Comparison of ENCODE assay signal across 27 cellular contexts in the genomic region with DNA sequence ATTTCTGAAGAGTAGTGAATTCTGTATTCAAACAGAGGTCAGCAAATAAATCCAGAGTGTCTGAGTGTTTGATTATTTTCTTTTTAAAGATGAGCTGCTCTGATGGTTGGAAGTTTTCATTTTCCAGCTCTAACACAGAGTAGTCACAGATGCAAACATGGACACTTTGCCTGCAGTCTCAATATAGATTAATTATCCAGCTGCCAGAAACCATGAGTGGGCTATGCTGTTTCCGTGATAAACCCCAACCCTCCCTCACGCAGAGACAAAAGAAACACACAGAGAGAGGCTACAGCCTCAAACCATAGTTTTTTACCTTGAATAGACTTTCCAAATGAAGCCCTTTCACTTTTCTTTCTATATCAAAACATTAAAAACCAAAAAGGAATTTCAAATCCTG.
"Had no signal": no experiment of that assay in that cellular context is flagged by ENCODE, and none has a peak within 500 bp of the region (broad histone marks: within the 10 kb centered on the region; RNA-seq: fewer than 3 reads in every experiment).

No MANE protein-coding gene starts in this region.

- H3K27ac ChIP-seq: brain microvascular endothelial cell, esophagus muscularis mucosa, hepatocyte, left lung, stomach, suprapubic skin, tibial nerve, WERI-Rb-1 had no signal

- H3K4me1 Mint-ChIP-seq: activated CD4-positive, alpha-beta T cell treated with anti-CD3 and anti-CD28 coated beads, Interleukin-2, amount 10 ng/mL, durations not matched to agents 7 days and 5 days; activated CD8-positive, alpha-beta memory T cell treated with anti-CD3 and anti-CD28 coated beads, Interleukin-2, amount 10 ng/mL, durations not matched to agents 7 days and 5 days; activated naive CD4-positive, alpha-beta T cell treated with anti-CD3 and anti-CD28 coated beads, Interleukin-2, amount 10 ng/mL, durations not matched to agents 7 days and 5 days; immature natural killer cell; stimulated activated memory B cell treated with anti-CD40 and anti-IgM and Interleukin-4, amounts not matched to agents 10 μg/mL and 1 μg/mL and 100 μg/mL, for 72 hours had no signal

- H3K9me3 ChIP-seq: esophagus muscularis mucosa, left lung, stomach, suprapubic skin, tibial nerve had no signal

- H3K36me3 ChIP-seq: brain microvascular endothelial cell, esophagus muscularis mucosa, left lung, stomach, suprapubic skin, tibial nerve, WERI-Rb-1 had no signal

- H3K27me3 ChIP-seq: brain microvascular endothelial cell, esophagus muscularis mucosa, hepatocyte, left lung, stomach, suprapubic skin, tibial nerve had no signal

- H3K27me3 Mint-ChIP-seq: activated CD4-positive, alpha-beta T cell treated with anti-CD3 and anti-CD28 coated beads, Interleukin-2, amount 10 ng/mL, durations not matched to agents 7 days and 5 days; activated naive CD4-positive, alpha-beta T cell treated with anti-CD3 and anti-CD28 coated beads, Interleukin-2, amount 10 ng/mL, durations not matched to agents 7 days and 5 days; effector memory CD8-positive, alpha-beta T cell; natural killer cell treated with Interleukin-12 subunit alpha and Interleukin-12 subunit beta and Interleukin-15 and Interleukin-18, amount 100 ng/mL, for 72 hours; stimulated activated memory B cell treated with anti-CD40 and anti-IgM and Interleukin-4, amounts not matched to agents 10 μg/mL and 1 μg/mL and 100 μg/mL, for 72 hours had no signal

- H3K36me3 Mint-ChIP-seq: activated CD8-positive, alpha-beta memory T cell treated with anti-CD3 and anti-CD28 coated beads, Interleukin-2, amount 10 ng/mL, durations not matched to agents 7 days and 5 days; activated naive CD4-positive, alpha-beta T cell treated with anti-CD3 and anti-CD28 coated beads, Interleukin-2, amount 10 ng/mL, durations not matched to agents 7 days and 5 days; natural killer cell treated with Interleukin-12 subunit alpha and Interleukin-12 subunit beta and Interleukin-15 and Interleukin-18, amount 100 ng/mL, for 72 hours; stimulated activated memory B cell treated with anti-CD40 and anti-IgM and Interleukin-4, amounts not matched to agents 10 μg/mL and 1 μg/mL and 100 μg/mL, for 72 hours had no signal

- ATAC-seq: activated CD8-positive, alpha-beta memory T cell treated with anti-CD3 and anti-CD28 coated beads, Interleukin-2, amount 10 ng/mL, durations not matched to agents 7 days and 5 days; activated CD8-positive, alpha-beta T cell treated with anti-CD3 and anti-CD28 coated beads for 36 hours; effector memory CD8-positive, alpha-beta T cell; left lung; natural killer cell treated with Interleukin-12 subunit alpha and Interleukin-12 subunit beta and Interleukin-15 and Interleukin-18, amount 100 ng/mL, for 72 hours; sciatic nerve; stimulated activated memory B cell treated with anti-CD40 and anti-IgM and Interleukin-4, amounts not matched to agents 10 μg/mL and 1 μg/mL and 100 μg/mL, for 72 hours had no signal

- DNase-seq: activated CD4-positive, alpha-beta T cell treated with anti-CD3 and anti-CD28 coated beads, Interleukin-2, amount 10 ng/mL, durations not matched to agents 7 days and 5 days; activated CD4-positive, CD25-positive, alpha-beta regulatory T cell treated with anti-CD3 and anti-CD28 coated beads, Interleukin-2, amount 50 U/mL, for 72 hours; activated CD8-positive, alpha-beta memory T cell treated with anti-CD3 and anti-CD28 coated beads, Interleukin-2, amount 10 ng/mL, durations not matched to agents 7 days and 5 days; activated CD8-positive, alpha-beta T cell treated with anti-CD3 and anti-CD28 coated beads for 36 hours; activated effector memory CD4-positive, alpha-beta T cell treated with anti-CD3 and anti-CD28 coated beads, Interleukin-2, amount 50 U/mL, for 16 hours; activated naive CD4-positive, alpha-beta T cell treated with anti-CD3 and anti-CD28 coated beads, Interleukin-2, amount 10 ng/mL, durations not matched to agents 7 days and 5 days; activated T-cell treated with anti-CD3 and anti-CD28 coated beads for 4 hours; brain microvascular endothelial cell; central memory CD4-positive, alpha-beta T cell; effector memory CD8-positive, alpha-beta T cell; glutamatergic neuron; immature natural killer cell; left lung; midbrain; occipital lobe; posterior cingulate gyrus; small intestine; stimulated activated CD4-positive, alpha-beta T cell treated with anti-CD3 and anti-CD28 coated beads, Interleukin-15, amount 100 ng/mL, for 24 hours; stomach; WERI-Rb-1 had no signal

- H3K9me3 Mint-ChIP-seq: activated CD4-positive, alpha-beta T cell treated with anti-CD3 and anti-CD28 coated beads, Interleukin-2, amount 10 ng/mL, durations not matched to agents 7 days and 5 days; activated CD8-positive, alpha-beta T cell treated with anti-CD3 and anti-CD28 coated beads for 36 hours; activated naive CD4-positive, alpha-beta T cell treated with anti-CD3 and anti-CD28 coated beads, Interleukin-2, amount 10 ng/mL, durations not matched to agents 7 days and 5 days; stimulated activated memory B cell treated with anti-CD40 and anti-IgM and Interleukin-4, amounts not matched to agents 10 μg/mL and 1 μg/mL and 100 μg/mL, for 72 hours had no signal

- H3K27ac Mint-ChIP-seq: activated CD4-positive, alpha-beta T cell treated with anti-CD3 and anti-CD28 coated beads, Interleukin-2, amount 10 ng/mL, durations not matched to agents 7 days and 5 days; activated CD8-positive, alpha-beta memory T cell treated with anti-CD3 and anti-CD28 coated beads, Interleukin-2, amount 10 ng/mL, durations not matched to agents 7 days and 5 days; activated CD8-positive, alpha-beta T cell treated with anti-CD3 and anti-CD28 coated beads for 36 hours; activated naive CD4-positive, alpha-beta T cell treated with anti-CD3 and anti-CD28 coated beads, Interleukin-2, amount 10 ng/mL, durations not matched to agents 7 days and 5 days; effector memory CD8-positive, alpha-beta T cell; immature natural killer cell; natural killer cell treated with Interleukin-12 subunit alpha and Interleukin-12 subunit beta and Interleukin-15 and Interleukin-18, amount 100 ng/mL, for 72 hours; stimulated activated memory B cell treated with anti-CD40 and anti-IgM and Interleukin-4, amounts not matched to agents 10 μg/mL and 1 μg/mL and 100 μg/mL, for 72 hours had no signal

- H3K4me1 ChIP-seq: esophagus muscularis mucosa, left lung, stomach, suprapubic skin, tibial nerve had no signal

- H3K4me3 ChIP-seq: esophagus muscularis mucosa, hepatocyte, left lung, stomach, suprapubic skin, tibial nerve had no signal

- H3K4me3 Mint-ChIP-seq: activated CD4-positive, alpha-beta T cell treated with anti-CD3 and anti-CD28 coated beads, Interleukin-2, amount 10 ng/mL, durations not matched to agents 7 days and 5 days; activated CD8-positive, alpha-beta memory T cell treated with anti-CD3 and anti-CD28 coated beads, Interleukin-2, amount 10 ng/mL, durations not matched to agents 7 days and 5 days; activated CD8-positive, alpha-beta T cell treated with anti-CD3 and anti-CD28 coated beads for 36 hours; activated naive CD4-positive, alpha-beta T cell treated with anti-CD3 and anti-CD28 coated beads, Interleukin-2, amount 10 ng/mL, durations not matched to agents 7 days and 5 days; effector memory CD8-positive, alpha-beta T cell; immature natural killer cell; natural killer cell treated with Interleukin-12 subunit alpha and Interleukin-12 subunit beta and Interleukin-15 and Interleukin-18, amount 100 ng/mL, for 72 hours; stimulated activated memory B cell treated with anti-CD40 and anti-IgM and Interleukin-4, amounts not matched to agents 10 μg/mL and 1 μg/mL and 100 μg/mL, for 72 hours had no signal
